1 cellular context compared by ENCODE assay signal in the genomic region with DNA sequence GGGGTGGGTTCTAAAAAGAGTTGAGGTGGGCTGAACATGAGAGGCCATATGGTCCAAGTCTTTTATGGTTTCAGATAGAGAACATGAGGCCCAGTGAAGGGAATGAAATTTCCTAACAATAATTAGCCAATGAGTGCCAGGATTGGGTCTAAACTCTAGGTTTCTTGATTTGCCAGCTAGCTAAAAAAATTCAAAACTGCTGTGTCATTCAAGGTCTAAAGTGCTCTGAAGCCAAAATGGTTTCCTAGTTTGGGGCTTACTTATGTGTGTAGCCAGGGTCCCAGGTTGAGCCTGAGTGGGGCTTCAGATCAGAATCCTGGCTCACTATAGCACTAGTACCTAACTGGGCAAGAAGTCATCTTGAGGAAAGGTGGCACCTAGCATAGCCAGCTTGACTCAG.
TF ChIP-seq lines count a peak whose summit lies in the region.

No MANE protein-coding gene starts in this region.

TF ChIP-seq in K562, 482 proteins besides CTCF, POLR2A, EP300 and RAD21 (continued from another document):
- TF ChIP-seq, protein P1, sequence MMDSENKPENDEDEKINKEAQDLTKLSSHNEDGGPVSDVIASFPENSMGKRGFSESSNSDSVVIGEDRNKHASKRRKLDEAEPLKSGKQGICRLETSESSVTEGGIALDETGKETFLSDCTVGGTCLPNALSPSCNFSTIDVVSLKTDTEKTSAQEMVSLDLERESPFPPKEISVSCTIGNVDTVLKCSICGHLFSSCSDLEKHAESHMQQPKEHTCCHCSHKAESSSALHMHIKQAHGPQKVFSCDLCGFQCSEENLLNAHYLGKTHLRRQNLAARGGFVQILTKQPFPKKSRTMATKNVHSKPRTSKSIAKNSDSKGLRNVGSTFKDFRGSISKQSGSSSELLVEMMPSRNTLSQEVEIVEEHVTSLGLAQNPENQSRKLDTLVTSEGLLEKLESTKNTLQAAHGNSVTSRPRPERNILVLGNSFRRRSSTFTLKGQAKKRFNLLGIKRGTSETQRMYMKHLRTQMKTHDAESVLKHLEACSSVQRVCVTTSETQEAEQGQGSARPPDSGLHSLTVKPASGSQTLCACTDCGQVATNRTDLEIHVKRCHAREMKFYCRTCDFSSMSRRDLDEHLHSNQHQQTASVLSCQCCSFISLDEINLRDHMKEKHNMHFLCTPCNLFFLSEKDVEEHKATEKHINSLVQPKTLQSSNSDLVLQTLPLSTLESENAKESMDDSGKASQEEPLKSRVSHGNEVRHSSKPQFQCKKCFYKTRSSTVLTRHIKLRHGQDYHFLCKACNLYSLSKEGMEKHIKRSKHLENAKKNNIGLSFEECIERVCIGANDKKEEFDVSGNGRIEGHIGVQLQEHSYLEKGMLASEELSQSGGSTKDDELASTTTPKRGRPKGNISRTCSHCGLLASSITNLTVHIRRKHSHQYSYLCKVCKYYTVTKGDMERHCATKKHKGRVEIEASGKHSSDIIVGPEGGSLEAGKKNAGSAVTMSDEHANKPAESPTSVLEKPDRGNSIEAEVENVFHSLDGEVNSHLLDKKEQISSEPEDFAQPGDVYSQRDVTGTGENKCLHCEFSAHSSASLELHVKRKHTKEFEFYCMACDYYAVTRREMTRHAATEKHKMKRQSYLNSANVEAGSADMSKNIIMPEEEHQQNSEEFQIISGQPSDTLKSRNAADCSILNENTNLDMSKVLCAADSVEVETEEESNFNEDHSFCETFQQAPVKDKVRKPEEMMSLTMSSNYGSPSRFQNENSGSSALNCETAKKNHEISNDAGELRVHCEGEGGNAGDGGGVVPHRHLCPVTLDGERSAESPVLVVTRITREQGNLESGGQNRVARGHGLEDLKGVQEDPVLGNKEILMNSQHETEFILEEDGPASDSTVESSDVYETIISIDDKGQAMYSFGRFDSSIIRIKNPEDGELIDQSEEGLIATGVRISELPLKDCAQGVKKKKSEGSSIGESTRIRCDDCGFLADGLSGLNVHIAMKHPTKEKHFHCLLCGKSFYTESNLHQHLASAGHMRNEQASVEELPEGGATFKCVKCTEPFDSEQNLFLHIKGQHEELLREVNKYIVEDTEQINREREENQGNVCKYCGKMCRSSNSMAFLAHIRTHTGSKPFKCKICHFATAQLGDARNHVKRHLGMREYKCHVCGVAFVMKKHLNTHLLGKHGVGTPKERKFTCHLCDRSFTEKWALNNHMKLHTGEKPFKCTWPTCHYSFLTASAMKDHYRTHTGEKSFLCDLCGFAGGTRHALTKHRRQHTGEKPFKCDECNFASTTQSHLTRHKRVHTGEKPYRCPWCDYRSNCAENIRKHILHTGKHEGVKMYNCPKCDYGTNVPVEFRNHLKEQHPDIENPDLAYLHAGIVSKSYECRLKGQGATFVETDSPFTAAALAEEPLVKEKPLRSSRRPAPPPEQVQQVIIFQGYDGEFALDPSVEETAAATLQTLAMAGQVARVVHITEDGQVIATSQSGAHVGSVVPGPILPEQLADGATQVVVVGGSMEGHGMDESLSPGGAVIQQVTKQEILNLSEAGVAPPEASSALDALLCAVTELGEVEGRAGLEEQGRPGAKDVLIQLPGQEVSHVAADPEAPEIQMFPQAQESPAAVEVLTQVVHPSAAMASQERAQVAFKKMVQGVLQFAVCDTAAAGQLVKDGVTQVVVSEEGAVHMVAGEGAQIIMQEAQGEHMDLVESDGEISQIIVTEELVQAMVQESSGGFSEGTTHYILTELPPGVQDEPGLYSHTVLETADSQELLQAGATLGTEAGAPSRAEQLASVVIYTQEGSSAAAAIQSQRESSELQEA (IDR thresholded peaks at IDR 0.05; ENCODE audit: low read depth), result no peak
- TF ChIP-seq, protein P2, sequence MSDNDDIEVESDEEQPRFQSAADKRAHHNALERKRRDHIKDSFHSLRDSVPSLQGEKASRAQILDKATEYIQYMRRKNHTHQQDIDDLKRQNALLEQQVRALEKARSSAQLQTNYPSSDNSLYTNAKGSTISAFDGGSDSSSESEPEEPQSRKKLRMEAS (CRISPR knock-in tag; IDR thresholded peaks at IDR 0.05), result no peak
